ENCODE assay signal across 11 cellular contexts in genomic region chr12:1925125-1925963, GRCh38. TPM values are rescaled to one million over a fixed set of nuclear protein-coding genes. Genes with fewer than 3 reads are reported as not detected.
A peak's percentile ranks its signal among the peaks of the same experiment; 100 is the strongest.
DNase-seq lines count a peak whose midpoint lies in the region; ATAC-seq and TF ChIP-seq lines count a peak whose summit lies in the region.
"Had no signal": no experiment of that assay in that cellular context is flagged by ENCODE, and none has a peak within 500 bp of the region (broad histone marks: within the 10 kb centered on the region; RNA-seq: fewer than 3 reads in every experiment).

No MANE protein-coding gene starts in this region.

- no peaks in the 10 kb centered on the region for H3K79me2 ChIP-seq in DOHH2 (ENCODE audit: control insufficient read depth, low read length)
- H3K79me2 ChIP-seq in Loucy (ENCODE audit: insufficient read depth, low read length): no peaks in the 10 kb centered on the region

- DNase-seq in esophagus muscularis mucosa (ENCODE audit: extremely low spot score) (peak; percentile 37), prostate gland (ENCODE audit: low spot score) (peak; percentile 2), NCI-H1417 treated with DMSO at 0.1 percent for 48 hours (lab: John Stamatoyannopoulos, UW) (no peak)
- DNase-seq: CD8-positive, alpha-beta memory T cell; esophagus squamous epithelium; NCI-H748 treated with DMSO at 0.1 percent for 48 hours had no signal

- H3K9me2 ChIP-seq in DOHH2 (replicated peaks; ENCODE audit: control insufficient read depth, low read length): no peaks in the 10 kb centered on the region
- no peaks in the 10 kb centered on the region for H3K9me2 ChIP-seq in Loucy (replicated peaks; ENCODE audit: low read depth, low read length)

- H3K9me3 ChIP-seq in DOHH2 (ENCODE audit: control insufficient read depth, insufficient read depth, low read length) (no peaks in the 10 kb centered on the region), Loucy (ENCODE audit: insufficient read depth, low read depth, low read length) (no peaks in the 10 kb centered on the region), esophagus muscularis mucosa (no peaks in the 10 kb centered on the region), prostate gland (no peaks in the 10 kb centered on the region)
- H3K9me3 ChIP-seq: esophagus squamous epithelium, SJCRH30 had no signal

- peak overlapping the region; percentile 19; the same call in 1 of the 2 replicates for H3K27ac ChIP-seq in DOHH2 (ENCODE audit: low read depth, low read length)
- peak overlapping the region in 3 of 4 donors; percentile 47 to 65 (median 59) for H3K27ac ChIP-seq in esophagus muscularis mucosa (replicated peaks in 1 of 4)
- no peak overlapping the region for H3K27ac ChIP-seq in prostate gland
- H3K27ac ChIP-seq: esophagus squamous epithelium, SJCRH30 had no signal

- H3K4me3 ChIP-seq in DOHH2 (ENCODE audit: low read length): peak overlapping the region; percentile 33
- H3K4me3 ChIP-seq in Loucy (ENCODE audit: low read length, poor library complexity, severe bottlenecking): peak overlapping the region; percentile 48
- no peak overlapping the region for H3K4me3 ChIP-seq in esophagus muscularis mucosa
- H3K4me3 ChIP-seq in prostate gland: no peak overlapping the region
- H3K4me3 ChIP-seq: esophagus squamous epithelium, SJCRH30 had no signal

- TF ChIP-seq EP300 in esophagus muscularis mucosa (IDR thresholded peaks at IDR 0.05): no peak

- H3F3A ChIP-seq in DOHH2 (ENCODE audit: control insufficient read depth, insufficient read depth): peaks cover 15% of the 10 kb centered on the region
- no peaks in the 10 kb centered on the region for H3F3A ChIP-seq in Loucy (ENCODE audit: low read depth)

- ATAC-seq in HG02973 (IDR thresholded peaks at IDR 0.05; ENCODE audit: unreplicated experiment) (no peak), GM21529 (IDR thresholded peaks at IDR 0.05; ENCODE audit: unreplicated experiment) (no peak)

- H3K4me2 ChIP-seq in DOHH2 (ENCODE audit: low read length) (peak overlapping the region; percentile 53), Loucy (ENCODE audit: low read depth, low read length, poor library complexity, severe bottlenecking) (peak overlapping the region; percentile 79)

- H3K9ac ChIP-seq in Loucy (ENCODE audit: low read depth, low read length, poor library complexity, severe bottlenecking): peak overlapping the region; percentile 64

- H3K27me3 ChIP-seq in DOHH2 (ENCODE audit: control insufficient read depth, low read length): no peaks in the 10 kb centered on the region
- no peaks in the 10 kb centered on the region for H3K27me3 ChIP-seq in Loucy (ENCODE audit: insufficient read depth, low read length, poor library complexity, severe bottlenecking)
- no peaks in the 10 kb centered on the region for H3K27me3 ChIP-seq in esophagus muscularis mucosa
- H3K27me3 ChIP-seq in prostate gland (replicated peaks; ENCODE audit: insufficient read depth): no peaks in the 10 kb centered on the region
- H3K27me3 ChIP-seq: SJCRH30 had no signal

- no peaks in the 10 kb centered on the region for H3K36me3 ChIP-seq in DOHH2 (ENCODE audit: control insufficient read depth, low read length)
- no peaks in the 10 kb centered on the region for H3K36me3 ChIP-seq in Loucy (ENCODE audit: insufficient read depth, low read length)
- no peaks in the 10 kb centered on the region for H3K36me3 ChIP-seq in esophagus muscularis mucosa
- no peaks in the 10 kb centered on the region for H3K36me3 ChIP-seq in prostate gland
- H3K36me3 ChIP-seq: esophagus squamous epithelium, SJCRH30 had no signal

- TF ChIP-seq CTCF in DOHH2 (IDR thresholded peaks at IDR 0.05; ENCODE audit: low read depth, low read length, poor library complexity, severe bottlenecking) (no peak), Loucy (conservative IDR thresholded peaks at IDR 0.05; ENCODE audit: low read length) (no peak), esophagus muscularis mucosa (IDR thresholded peaks at IDR 0.05) (no peak), prostate gland (IDR thresholded peaks at IDR 0.05) (no peak)

- intact Hi-C loops in esophagus muscularis mucosa (cut with DNase I) (no loop called here), prostate gland (cut with DNase I) (no loop called here)

- H4K20me1 ChIP-seq in DOHH2 (ENCODE audit: control insufficient read depth, insufficient read depth, low read depth, low read length) (no peaks in the 10 kb centered on the region), Loucy (ENCODE audit: insufficient read depth, low read length, poor library complexity, severe bottlenecking) (no peaks in the 10 kb centered on the region)

- H3K4me1 ChIP-seq in DOHH2 (ENCODE audit: control insufficient read depth, low read length) (peaks cover 41% of the 10 kb centered on the region), Loucy (ENCODE audit: insufficient read depth, low read length, poor library complexity, severe bottlenecking) (peaks cover 65% of the 10 kb centered on the region), esophagus muscularis mucosa (peaks cover 30 to 50% (median 40%) of the 10 kb centered on the region in 4 donors), prostate gland (replicated peaks) (no peaks in the 10 kb centered on the region)

- TF ChIP-seq POLR2A in esophagus muscularis mucosa (IDR thresholded peaks at IDR 0.05; ENCODE audit: low read depth): no peak
- no peak for TF ChIP-seq POLR2A in prostate gland (IDR thresholded peaks at IDR 0.05)

- 82% methylated on average over 8 of the region's 9 CpGs for WGBS in esophagus muscularis mucosa
- WGBS in prostate gland: 80% methylated on average over 9 of the region's 9 CpGs

- peak overlapping the region; percentile 70 for H2AFZ ChIP-seq in Loucy (ENCODE audit: low read length)

RNA-seq across cellular contexts. Expression of gene CACNA2D4, which starts 6.9 kb away (rescaled TPM):
- total RNA-seq in esophagus muscularis mucosa: 1 to 10 TPM in 3 of 4 donors, under 1 TPM in 1; 0.84 to 3.8 (median 3.4) TPM
- 1 to 10 TPM; 1.4 to 9.4 TPM for total RNA-seq in prostate gland

Comparison
In these comparisons a context has a peak if more than half of its experiments do, and no peak if none do; other contexts are left out.
1. H3K27ac ChIP-seq: peak in DOHH2 (single experiment) and esophagus muscularis mucosa (3 of 4); none in prostate gland (0 of 2).
2. H3K4me3 ChIP-seq: peak in DOHH2 (single experiment) and Loucy (single experiment); none in esophagus muscularis mucosa (0 of 4) and prostate gland (0 of 2).